ENCODE assay signal across 1 cellular context in the genomic region with DNA sequence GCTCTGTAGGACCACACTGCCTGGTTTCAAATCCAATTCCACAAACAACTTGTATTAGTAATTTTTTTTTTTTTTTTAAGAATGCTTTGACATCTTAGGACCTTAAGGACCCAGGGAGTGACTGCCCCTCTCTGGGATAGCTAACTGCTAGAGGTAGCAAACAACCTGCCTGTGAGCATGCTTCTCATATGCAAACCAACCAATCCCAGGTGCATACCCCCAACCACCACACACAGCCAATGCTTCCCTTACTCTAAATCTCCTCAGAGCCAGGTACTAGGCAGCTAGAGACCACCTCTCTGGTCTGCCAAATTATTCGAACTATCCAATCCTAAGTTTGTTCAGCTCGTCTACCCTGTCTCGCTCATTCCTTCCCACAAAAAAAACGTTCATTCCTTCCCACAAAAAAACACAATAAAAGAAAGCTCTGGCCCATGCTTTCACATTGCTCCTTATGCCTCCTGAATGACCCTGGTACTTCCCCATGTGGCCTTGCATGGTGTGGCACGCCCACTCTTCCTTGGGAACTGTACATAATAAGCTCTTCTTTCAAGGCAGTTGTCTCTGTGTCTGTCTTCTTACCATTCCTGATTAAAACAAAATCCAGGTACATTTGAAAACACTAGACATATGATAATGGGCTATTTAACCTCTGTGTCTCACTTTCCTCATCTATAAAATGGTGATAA.
TF ChIP-seq lines count a peak whose summit lies in the region.

No MANE protein-coding gene starts in this region.

TF ChIP-seq in IMR-90, 13 proteins besides CTCF, POLR2A, EP300 and RAD21:
- TF ChIP-seq CHD1 (IDR thresholded peaks at IDR 0.05; ENCODE audit: low read depth, low read length) (no peak), MXI1 (IDR thresholded peaks at IDR 0.05; ENCODE audit: borderline replicate concordance, low read depth, low read length) (0 out of 2 replicates have a peak, but pooled peaks have one; percentile 18)
